In genomic region chr6:111692327-111693164, GRCh38 we compare ENCODE assay signal across 10 cellular contexts.
DNase-seq lines count a peak whose midpoint lies in the region; ATAC-seq and TF ChIP-seq lines count a peak whose summit lies in the region.
"Had no signal": no experiment of that assay in that cellular context is flagged by ENCODE, and none has a peak within 500 bp of the region (broad histone marks: within the 10 kb centered on the region; RNA-seq: fewer than 3 reads in every experiment).

No MANE protein-coding gene starts in this region.

- peaks cover 44% of the 10 kb centered on the region for H3K36me3 Mint-ChIP-seq in natural killer cell

- no peaks in the 10 kb centered on the region for H3K9me3 ChIP-seq in esophagus squamous epithelium

- no peak overlapping the region for H3K4me3 ChIP-seq in esophagus squamous epithelium

- WGBS in esophagus squamous epithelium, 2 donors, result 58% methylated on average over 15 to 17 of the region's 17 CpGs

- peaks cover 0 to 42% (median 3%) of the 10 kb centered on the region in 3 donors for H3K36me3 ChIP-seq in esophagus squamous epithelium

- H3K4me1 ChIP-seq in esophagus squamous epithelium, result peaks cover 0 to 34% (median 6%) of the 10 kb centered on the region in 3 donors

- H3K27ac ChIP-seq in cingulate gyrus (ENCODE audit: low read depth, low read length), result peak overlapping the region; percentile 63
- peak overlapping the region in 1 of 4 donors; percentile 2 for H3K27ac ChIP-seq in esophagus squamous epithelium

- no peaks in the 10 kb centered on the region for H3K27me3 Mint-ChIP-seq in natural killer cell (ENCODE audit: low read depth in 2 of 2)

- no peak for TF ChIP-seq POLR2A in esophagus squamous epithelium (IDR thresholded peaks at IDR 0.05)

- ATAC-seq in natural killer cell (no peak), GM19395 (IDR thresholded peaks at IDR 0.05; ENCODE audit: unreplicated experiment) (no peak), omental fat pad (ENCODE audit: low FRiP score) (no peak), HG02938 (IDR thresholded peaks at IDR 0.05; ENCODE audit: unreplicated experiment) (no peak)

- intact Hi-C loops in natural killer cell (cut with micrococcal nuclease) (no loop called here), esophagus squamous epithelium (cut with DNase I) (no loop called here)

- in situ Hi-C loops in ACHN (cut with HindIII; ENCODE audit: low pct_ligation_motif_present, low pct_unique_long_range_greater_than_20kb, low sequenced_read_pairs), result no loop called here

- no peaks in the 10 kb centered on the region for H3K27me3 ChIP-seq in esophagus squamous epithelium

- peak overlapping the region; percentile 75 to 79 for H3K27ac Mint-ChIP-seq in natural killer cell

- TF ChIP-seq CTCF in natural killer cell (IDR thresholded peaks at IDR 0.05), result no peak
- no peak for TF ChIP-seq CTCF in esophagus squamous epithelium (IDR thresholded peaks at IDR 0.05)
- TF ChIP-seq CTCF in omental fat pad (IDR thresholded peaks at IDR 0.05), result no peak

- peak; percentile 9 for DNase-seq in ACHN
- DNase-seq in LHCN-M2 (ENCODE audit: low read depth), result peak; percentile 49
- no peak for DNase-seq in natural killer cell
- no peak for DNase-seq in esophagus squamous epithelium (lab: John Stamatoyannopoulos, UW)
- no peak for DNase-seq in omental fat pad (ENCODE audit: low spot score)
- DNase-seq: aorta, NCI-H187 treated with DMSO at 0.1 percent for 48 hours had no signal

- H3K4me3 Mint-ChIP-seq in natural killer cell, result no peak overlapping the region

- no peaks in the 10 kb centered on the region for H3K9me3 Mint-ChIP-seq in natural killer cell

- H3K4me1 Mint-ChIP-seq in natural killer cell, result peaks cover 32 to 37% of the 10 kb centered on the region in 2 donors

Comparison
In these comparisons a context has a peak if more than half of its experiments do, and no peak if none do; other contexts are left out.
1. DNase-seq: peak in ACHN (single experiment) and LHCN-M2 (single experiment); none in natural killer cell (single experiment), esophagus squamous epithelium (single experiment) and omental fat pad (single experiment).